1 cellular context compared by ENCODE assay signal in the genomic region with DNA sequence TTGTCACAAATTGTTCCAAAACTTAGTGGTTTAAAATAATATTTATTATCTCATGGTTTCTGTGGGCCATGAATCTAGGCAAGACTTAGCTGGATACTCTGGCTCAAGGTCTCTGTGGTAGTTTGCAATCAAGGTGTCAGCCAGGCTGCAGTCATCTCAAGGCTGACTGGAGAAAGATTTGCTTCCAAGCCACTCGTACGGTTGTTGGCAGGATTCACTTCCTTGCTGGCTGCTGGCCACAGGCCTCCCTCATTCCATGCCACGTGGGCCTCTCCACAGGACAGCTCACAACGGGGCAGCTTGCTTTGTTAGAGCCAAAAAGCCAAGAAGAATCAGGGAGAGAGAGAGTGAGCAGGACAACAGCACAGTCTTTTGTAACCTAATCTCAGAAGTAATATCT.
TF ChIP-seq lines count a peak whose summit lies in the region.

No MANE protein-coding gene starts in this region.

TF ChIP-seq in GM23338, 12 proteins besides CTCF, POLR2A, EP300 and RAD21 (continued from another document):
- TF ChIP-seq, protein P1, sequence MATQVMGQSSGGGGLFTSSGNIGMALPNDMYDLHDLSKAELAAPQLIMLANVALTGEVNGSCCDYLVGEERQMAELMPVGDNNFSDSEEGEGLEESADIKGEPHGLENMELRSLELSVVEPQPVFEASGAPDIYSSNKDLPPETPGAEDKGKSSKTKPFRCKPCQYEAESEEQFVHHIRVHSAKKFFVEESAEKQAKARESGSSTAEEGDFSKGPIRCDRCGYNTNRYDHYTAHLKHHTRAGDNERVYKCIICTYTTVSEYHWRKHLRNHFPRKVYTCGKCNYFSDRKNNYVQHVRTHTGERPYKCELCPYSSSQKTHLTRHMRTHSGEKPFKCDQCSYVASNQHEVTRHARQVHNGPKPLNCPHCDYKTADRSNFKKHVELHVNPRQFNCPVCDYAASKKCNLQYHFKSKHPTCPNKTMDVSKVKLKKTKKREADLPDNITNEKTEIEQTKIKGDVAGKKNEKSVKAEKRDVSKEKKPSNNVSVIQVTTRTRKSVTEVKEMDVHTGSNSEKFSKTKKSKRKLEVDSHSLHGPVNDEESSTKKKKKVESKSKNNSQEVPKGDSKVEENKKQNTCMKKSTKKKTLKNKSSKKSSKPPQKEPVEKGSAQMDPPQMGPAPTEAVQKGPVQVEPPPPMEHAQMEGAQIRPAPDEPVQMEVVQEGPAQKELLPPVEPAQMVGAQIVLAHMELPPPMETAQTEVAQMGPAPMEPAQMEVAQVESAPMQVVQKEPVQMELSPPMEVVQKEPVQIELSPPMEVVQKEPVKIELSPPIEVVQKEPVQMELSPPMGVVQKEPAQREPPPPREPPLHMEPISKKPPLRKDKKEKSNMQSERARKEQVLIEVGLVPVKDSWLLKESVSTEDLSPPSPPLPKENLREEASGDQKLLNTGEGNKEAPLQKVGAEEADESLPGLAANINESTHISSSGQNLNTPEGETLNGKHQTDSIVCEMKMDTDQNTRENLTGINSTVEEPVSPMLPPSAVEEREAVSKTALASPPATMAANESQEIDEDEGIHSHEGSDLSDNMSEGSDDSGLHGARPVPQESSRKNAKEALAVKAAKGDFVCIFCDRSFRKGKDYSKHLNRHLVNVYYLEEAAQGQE (IDR thresholded peaks at IDR 0.05; ENCODE audit: unreplicated experiment): no peak
- TF ChIP-seq JUNB (IDR thresholded peaks at IDR 0.05; ENCODE audit: unreplicated experiment): no peak
- no peak for TF ChIP-seq ZNF331 (CRISPR knock-in tag; IDR thresholded peaks at IDR 0.05; ENCODE audit: low read depth)
- no peak for TF ChIP-seq NANOG (IDR thresholded peaks at IDR 0.05; ENCODE audit: borderline replicate concordance)
- TF ChIP-seq, protein P2, sequence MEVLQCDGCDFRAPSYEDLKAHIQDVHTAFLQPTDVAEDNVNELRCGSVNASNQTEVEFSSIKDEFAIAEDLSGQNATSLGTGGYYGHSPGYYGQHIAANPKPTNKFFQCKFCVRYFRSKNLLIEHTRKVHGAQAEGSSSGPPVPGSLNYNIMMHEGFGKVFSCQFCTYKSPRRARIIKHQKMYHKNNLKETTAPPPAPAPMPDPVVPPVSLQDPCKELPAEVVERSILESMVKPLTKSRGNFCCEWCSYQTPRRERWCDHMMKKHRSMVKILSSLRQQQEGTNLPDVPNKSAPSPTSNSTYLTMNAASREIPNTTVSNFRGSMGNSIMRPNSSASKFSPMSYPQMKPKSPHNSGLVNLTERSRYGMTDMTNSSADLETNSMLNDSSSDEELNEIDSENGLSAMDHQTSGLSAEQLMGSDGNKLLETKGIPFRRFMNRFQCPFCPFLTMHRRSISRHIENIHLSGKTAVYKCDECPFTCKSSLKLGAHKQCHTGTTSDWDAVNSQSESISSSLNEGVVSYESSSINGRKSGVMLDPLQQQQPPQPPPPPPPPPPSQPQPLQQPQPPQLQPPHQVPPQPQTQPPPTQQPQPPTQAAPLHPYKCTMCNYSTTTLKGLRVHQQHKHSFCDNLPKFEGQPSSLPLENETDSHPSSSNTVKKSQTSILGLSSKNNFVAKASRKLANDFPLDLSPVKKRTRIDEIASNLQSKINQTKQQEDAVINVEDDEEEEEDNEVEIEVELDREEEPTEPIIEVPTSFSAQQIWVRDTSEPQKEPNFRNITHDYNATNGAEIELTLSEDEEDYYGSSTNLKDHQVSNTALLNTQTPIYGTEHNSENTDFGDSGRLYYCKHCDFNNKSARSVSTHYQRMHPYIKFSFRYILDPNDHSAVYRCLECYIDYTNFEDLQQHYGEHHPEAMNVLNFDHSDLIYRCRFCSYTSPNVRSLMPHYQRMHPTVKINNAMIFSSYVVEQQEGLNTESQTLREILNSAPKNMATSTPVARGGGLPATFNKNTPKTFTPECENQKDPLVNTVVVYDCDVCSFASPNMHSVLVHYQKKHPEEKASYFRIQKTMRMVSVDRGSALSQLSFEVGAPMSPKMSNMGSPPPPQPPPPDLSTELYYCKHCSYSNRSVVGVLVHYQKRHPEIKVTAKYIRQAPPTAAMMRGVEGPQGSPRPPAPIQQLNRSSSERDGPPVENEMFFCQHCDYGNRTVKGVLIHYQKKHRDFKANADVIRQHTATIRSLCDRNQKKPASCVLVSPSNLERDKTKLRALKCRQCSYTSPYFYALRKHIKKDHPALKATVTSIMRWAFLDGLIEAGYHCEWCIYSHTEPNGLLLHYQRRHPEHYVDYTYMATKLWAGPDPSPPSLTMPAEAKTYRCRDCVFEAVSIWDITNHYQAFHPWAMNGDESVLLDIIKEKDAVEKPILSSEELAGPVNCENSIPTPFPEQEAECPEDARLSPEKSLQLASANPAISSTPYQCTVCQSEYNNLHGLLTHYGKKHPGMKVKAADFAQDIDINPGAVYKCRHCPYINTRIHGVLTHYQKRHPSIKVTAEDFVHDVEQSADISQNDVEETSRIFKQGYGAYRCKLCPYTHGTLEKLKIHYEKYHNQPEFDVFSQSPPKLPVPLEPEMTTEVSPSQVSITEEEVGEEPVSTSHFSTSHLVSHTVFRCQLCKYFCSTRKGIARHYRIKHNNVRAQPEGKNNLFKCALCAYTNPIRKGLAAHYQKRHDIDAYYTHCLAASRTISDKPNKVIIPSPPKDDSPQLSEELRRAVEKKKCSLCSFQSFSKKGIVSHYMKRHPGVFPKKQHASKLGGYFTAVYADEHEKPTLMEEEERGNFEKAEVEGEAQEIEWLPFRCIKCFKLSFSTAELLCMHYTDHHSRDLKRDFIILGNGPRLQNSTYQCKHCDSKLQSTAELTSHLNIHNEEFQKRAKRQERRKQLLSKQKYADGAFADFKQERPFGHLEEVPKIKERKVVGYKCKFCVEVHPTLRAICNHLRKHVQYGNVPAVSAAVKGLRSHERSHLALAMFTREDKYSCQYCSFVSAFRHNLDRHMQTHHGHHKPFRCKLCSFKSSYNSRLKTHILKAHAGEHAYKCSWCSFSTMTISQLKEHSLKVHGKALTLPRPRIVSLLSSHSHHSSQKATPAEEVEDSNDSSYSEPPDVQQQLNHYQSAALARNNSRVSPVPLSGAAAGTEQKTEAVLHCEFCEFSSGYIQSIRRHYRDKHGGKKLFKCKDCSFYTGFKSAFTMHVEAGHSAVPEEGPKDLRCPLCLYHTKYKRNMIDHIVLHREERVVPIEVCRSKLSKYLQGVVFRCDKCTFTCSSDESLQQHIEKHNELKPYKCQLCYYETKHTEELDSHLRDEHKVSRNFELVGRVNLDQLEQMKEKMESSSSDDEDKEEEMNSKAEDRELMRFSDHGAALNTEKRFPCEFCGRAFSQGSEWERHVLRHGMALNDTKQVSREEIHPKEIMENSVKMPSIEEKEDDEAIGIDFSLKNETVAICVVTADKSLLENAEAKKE (CRISPR knock-in tag; IDR thresholded peaks at IDR 0.05): no peak
- TF ChIP-seq STAT1 (IDR thresholded peaks at IDR 0.05; ENCODE audit: unreplicated experiment): no peak
- TF ChIP-seq ZNF114 (CRISPR knock-in tag; IDR thresholded peaks at IDR 0.05): no peak
- TF ChIP-seq, protein P3, sequence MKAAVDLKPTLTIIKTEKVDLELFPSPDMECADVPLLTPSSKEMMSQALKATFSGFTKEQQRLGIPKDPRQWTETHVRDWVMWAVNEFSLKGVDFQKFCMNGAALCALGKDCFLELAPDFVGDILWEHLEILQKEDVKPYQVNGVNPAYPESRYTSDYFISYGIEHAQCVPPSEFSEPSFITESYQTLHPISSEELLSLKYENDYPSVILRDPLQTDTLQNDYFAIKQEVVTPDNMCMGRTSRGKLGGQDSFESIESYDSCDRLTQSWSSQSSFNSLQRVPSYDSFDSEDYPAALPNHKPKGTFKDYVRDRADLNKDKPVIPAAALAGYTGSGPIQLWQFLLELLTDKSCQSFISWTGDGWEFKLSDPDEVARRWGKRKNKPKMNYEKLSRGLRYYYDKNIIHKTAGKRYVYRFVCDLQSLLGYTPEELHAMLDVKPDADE (IDR thresholded peaks at IDR 0.05): no peak
- no peak for TF ChIP-seq EZH2 (IDR thresholded peaks at IDR 0.05; ENCODE audit: low read depth, unreplicated experiment)
